Comparison of ENCODE assay signal across 24 cellular contexts in genomic region chr2:100921685-100922161, GRCh38.
A peak's percentile ranks its signal among the peaks of the same experiment; 100 is the strongest.
DNase-seq lines count a peak whose midpoint lies in the region; ATAC-seq and TF ChIP-seq lines count a peak whose summit lies in the region.
"Had no signal": no experiment of that assay in that cellular context is flagged by ENCODE, and none has a peak within 500 bp of the region (broad histone marks: within the 10 kb centered on the region; RNA-seq: fewer than 3 reads in every experiment).

No MANE protein-coding gene starts in this region.

- no peaks in the 10 kb centered on the region for H3K27me3 ChIP-seq in adipocyte (replicated peaks; ENCODE audit: control insufficient read depth, insufficient read depth, low read length)
- H3K27me3 ChIP-seq: BE2C had no signal

- H3K9ac ChIP-seq in adipocyte (ENCODE audit: low read length) = no peak overlapping the region

- no peak overlapping the region for H3K4me3 ChIP-seq in adipocyte (ENCODE audit: low read length)
- no peak overlapping the region for H3K4me3 ChIP-seq in fibroblast of mammary gland (ENCODE audit: control insufficient read depth, low read depth, low read length)
- H3K4me3 ChIP-seq: HAP-1, thoracic aorta had no signal

- no peak for TF ChIP-seq CTCF in fibroblast of mammary gland (conservative IDR thresholded peaks at IDR 0.05; ENCODE audit: control insufficient read depth, insufficient read depth, low read depth, low read length)

- DNase-seq in HCEC 1CT (peak; percentile 87), adipocyte (ENCODE audit: low read depth) (peak; percentile 78), fibroblast of mammary gland (ENCODE audit: low read depth) (peak; percentile 52), MV-4-11 (lab: John Stamatoyannopoulos, UW) (no peak), NCI-H2196 treated with DMSO at 0.1 percent for 48 hours (lab: John Stamatoyannopoulos, UW; ENCODE audit: unreplicated experiment) (no peak)
- no peak for DNase-seq in central memory CD4-positive, alpha-beta T cell
- DNase-seq: activated CD8-positive, alpha-beta T cell treated with anti-CD3 and anti-CD28 coated beads for 36 hours; activated effector memory CD4-positive, alpha-beta T cell treated with anti-CD3 and anti-CD28 coated beads, Interleukin-2, amount 50 U/mL, for 16 hours; activated naive CD8-positive, alpha-beta T cell treated with anti-CD3 and anti-CD28 coated beads, Interleukin-2, amount 50 U/mL, for 24 hours; activated T-cell treated with anti-CD3 and anti-CD28 coated beads for 4 hours; BE2C; cortex of kidney; left cardiac atrium; MM.1S; NCI-H146; NCI-H748 treated with DMSO at 0.1 percent for 48 hours; retina; stimulated activated CD4-positive, alpha-beta T cell treated with anti-CD3 and anti-CD28 coated beads, Interleukin-4, amount 100 ng/mL, for 24 hours; stimulated activated naive CD4-positive, alpha-beta T cell treated with Interleukin-2 at 50 U/mL for 16 hours; T1000 had no signal

- H3K4me1 ChIP-seq in adipocyte (ENCODE audit: control insufficient read depth, insufficient read depth, low read length) = peaks cover 13% of the 10 kb centered on the region
- H3K4me1 ChIP-seq: BE2C, HAP-1 had no signal

- H3K36me3 ChIP-seq in adipocyte (ENCODE audit: control insufficient read depth, insufficient read depth, low read length, severe bottlenecking) = peaks cover 10% of the 10 kb centered on the region
- H3K36me3 ChIP-seq: BE2C, HAP-1, thoracic aorta had no signal

- no peak for ATAC-seq in GM18502 (IDR thresholded peaks at IDR 0.05; ENCODE audit: poor library complexity, unreplicated experiment)
- ATAC-seq: activated CD4-positive, CD25-positive, alpha-beta regulatory T cell treated with anti-CD3 and anti-CD28 coated beads, Interleukin-2, amount 50 U/mL, for 24 hours; activated CD8-positive, alpha-beta T cell treated with anti-CD3 and anti-CD28 coated beads for 36 hours; activated naive CD8-positive, alpha-beta T cell treated with anti-CD3 and anti-CD28 coated beads, Interleukin-2, amount 50 U/mL, for 24 hours; left cardiac atrium had no signal

- H3K9me3 ChIP-seq in adipocyte (ENCODE audit: control insufficient read depth, low read length) = no peaks in the 10 kb centered on the region
- H3K9me3 ChIP-seq: BE2C, HAP-1, thoracic aorta had no signal

Comparison
In these comparisons a context has a peak if more than half of its experiments do, and no peak if none do; other contexts are left out.
1. DNase-seq: peak in HCEC 1CT (single experiment), adipocyte (single experiment) and fibroblast of mammary gland (single experiment); none in central memory CD4-positive, alpha-beta T cell (single experiment), MV-4-11 (single experiment) and NCI-H2196 treated with DMSO at 0.1 percent for 48 hours (single experiment).